15 cellular contexts compared by ENCODE assay signal in genomic region chr2:45045706-45046105, GRCh38. TPM values are rescaled to one million over a fixed set of nuclear protein-coding genes. Genes with fewer than 3 reads are reported as not detected.
DNase-seq lines count a peak whose midpoint lies in the region; ATAC-seq and TF ChIP-seq lines count a peak whose summit lies in the region.
"Had no signal": no experiment of that assay in that cellular context is flagged by ENCODE, and none has a peak within 500 bp of the region (broad histone marks: within the 10 kb centered on the region; RNA-seq: fewer than 3 reads in every experiment).

No MANE protein-coding gene starts in this region.

- DNase-seq in EL (peak; percentile 59), KBM-7 (peak; percentile 37), RPMI7951 (ENCODE audit: low read depth) (peak; percentile 63), fibroblast of villous mesenchyme (ENCODE audit: low read depth) (peak; percentile 29), NCI-H446 treated with DMSO at 0.1 percent for 48 hours (lab: John Stamatoyannopoulos, UW) (no peak)
- DNase-seq: Calu3; CD8-positive, alpha-beta T cell; NCI-H1105 treated with DMSO at 0.1 percent for 48 hours; NCI-H1694; SHP77 had no signal

- TF ChIP-seq CTCF in fibroblast of villous mesenchyme (IDR thresholded peaks at IDR 0.05; ENCODE audit: insufficient read depth, low read depth, low read length): no peak

- in situ Hi-C loops in KBM-7 (cut with MboI; ENCODE audit: low pct_unique_long_range_greater_than_20kb, low sequenced_read_pairs): no loop called here

- H3K4me3 ChIP-seq in fibroblast of villous mesenchyme (ENCODE audit: low read depth, low read length): no peak overlapping the region
- H3K4me3 ChIP-seq: BLaER1 treated with 17β-estradiol and CSF1 and Interleukin-3, amounts not matched to agents 10 nM and 100 nM; HAP-1 had no signal

- ATAC-seq in HG02678 (IDR thresholded peaks at IDR 0.05; ENCODE audit: unreplicated experiment) (no peak), GM19455 (IDR thresholded peaks at IDR 0.05; ENCODE audit: unreplicated experiment) (no peak)
- ATAC-seq: CD8-positive, alpha-beta T cell had no signal

RNA-seq across cellular contexts. Expression of gene SIX2, which starts 36.5 kb away (rescaled TPM):
- 0.78 and 1.4 TPM in 2 replicates for total RNA-seq in RPMI7951 (2014; rRNA removed; shearing (Covaris generic))
- under 0.01 TPM in 1 of 2 replicates, not detected in the other for total RNA-seq in fibroblast of villous mesenchyme
- total RNA-seq: A673; Calu3; CD8-positive, alpha-beta T cell had no signal
